12 cellular contexts compared by ENCODE assay signal in the genomic region with DNA sequence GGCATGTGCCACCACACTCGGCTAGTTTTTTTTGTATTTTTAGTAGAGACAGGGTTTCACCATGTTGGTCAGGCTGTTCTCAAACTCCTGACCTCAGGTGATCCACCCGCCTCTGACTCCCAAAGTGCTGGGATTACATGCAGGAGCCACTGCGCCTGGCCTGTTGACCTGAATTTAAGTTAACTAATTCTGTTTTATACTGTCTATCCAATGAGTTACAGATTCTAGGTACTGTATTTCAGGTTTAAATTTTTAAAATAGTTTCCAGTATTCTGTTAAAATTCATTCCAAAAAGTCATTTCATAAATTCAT. TPM values are rescaled to one million over a fixed set of nuclear protein-coding genes. Genes with fewer than 3 reads are reported as not detected.
DNase-seq lines count a peak whose midpoint lies in the region; ATAC-seq and TF ChIP-seq lines count a peak whose summit lies in the region.
"Not testable (repeated sequence)": the region's sequence is repeated elsewhere in the genome, so short reads cannot be mapped to it uniquely, and the experiment has no call there.
"Had no signal": no experiment of that assay in that cellular context is flagged by ENCODE, and none has a peak within 500 bp of the region (broad histone marks: within the 10 kb centered on the region; RNA-seq: fewer than 3 reads in every experiment).

No MANE protein-coding gene starts in this region.

- intact Hi-C loops in CD4-positive, alpha-beta memory T cell (cut with micrococcal nuclease); MCF 10A (cut with micrococcal nuclease); naive thymus-derived CD4-positive, alpha-beta T cell (cut with micrococcal nuclease); spleen (cut with DNase I; ENCODE audit: low total_unique reads): not testable (repeated sequence)

- peak overlapping the region in 6 of 8 donors; percentile 55 to 79 (median 65) for H3K4me3 Mint-ChIP-seq in CD4-positive, alpha-beta memory T cell
- H3K4me3 Mint-ChIP-seq in T-helper 17 cell, result peak overlapping the region; percentile 57
- not testable (repeated sequence) for H3K4me3 Mint-ChIP-seq in MCF 10A (ENCODE audit: unreplicated experiment)
- H3K4me3 Mint-ChIP-seq in naive thymus-derived CD4-positive, alpha-beta T cell, result peak overlapping the region in 2 of 10 donors; percentile 10 to 47

- 93 to 100% (median 97%) methylated on average over 3 of the region's 3 CpGs for WGBS in spleen, 5 donors

- not testable (repeated sequence) for DNase-seq in CD4-positive, alpha-beta memory T cell; T-helper 17 cell; MCF 10A (ENCODE audit: unreplicated experiment); naive thymus-derived CD4-positive, alpha-beta T cell
- DNase-seq in left lobe of liver (ENCODE audit: low spot score) (peak; percentile 46), spleen (peak; percentile 28)

- H3K9me3 Mint-ChIP-seq in CD4-positive, alpha-beta memory T cell; MCF 10A (ENCODE audit: unreplicated experiment); naive thymus-derived CD4-positive, alpha-beta T cell: not testable (repeated sequence)

- TF ChIP-seq CTCF in C4-2B (conservative IDR thresholded peaks at IDR 0.05); MCF 10A (IDR thresholded peaks at IDR 0.05; ENCODE audit: unreplicated experiment); spleen (IDR thresholded peaks at IDR 0.05 in 8 of 11, conservative IDR thresholded peaks at IDR 0.05 in 3 of 11): not testable (repeated sequence)

- CTCF ChIA-PET in CD4-positive, alpha-beta memory T cell (lab: Charles Lee; ENCODE audit: partially characterized antibody), result interaction anchor here (0.7 to 17.4 kb wide), 4 partner anchors 36 to 69 kb away, joined by 3 to 318 read pairs (median 4); a partner anchor contains a TSS
- CTCF ChIA-PET in MCF 10A (lab: Yijun Ruan, JAX), result interaction anchor here (0.9 to 8.4 kb wide), 4 partner anchors 10 to 110 kb away, joined by 3 to 132 read pairs (median 4); a partner anchor contains a TSS
- CTCF ChIA-PET in naive thymus-derived CD4-positive, alpha-beta T cell (lab: Charles Lee), result interaction anchor here (0.6 to 8.5 kb wide), 2 partner anchors 33 to 91 kb away, joined by 4 to 87 read pairs; a partner anchor contains a TSS

- peaks cover 26 to 61% (median 45%) of the 10 kb centered on the region in 4 donors for H3K4me1 Mint-ChIP-seq in CD4-positive, alpha-beta memory T cell
- H3K4me1 Mint-ChIP-seq in T-helper 17 cell, result peaks cover 17% of the 10 kb centered on the region
- H3K4me1 Mint-ChIP-seq in MCF 10A (ENCODE audit: insufficient read depth, unreplicated experiment), result peaks cover 14% of the 10 kb centered on the region
- peaks cover 26 to 63% (median 51%) of the 10 kb centered on the region in 7 donors for H3K4me1 Mint-ChIP-seq in naive thymus-derived CD4-positive, alpha-beta T cell

- H3K27me3 ChIP-seq in CD4-positive, alpha-beta memory T cell (ENCODE audit: insufficient read depth, low read length); naive thymus-derived CD4-positive, alpha-beta T cell (ENCODE audit: control insufficient read depth in 2 of 2, insufficient read depth in 2 of 2, low read length in 2 of 2); spleen (replicated peaks in 1 of 7): not testable (repeated sequence)

- not testable (repeated sequence) for ATAC-seq in T-helper 17 cell; left lobe of liver; naive thymus-derived CD4-positive, alpha-beta T cell

- H3K4me1 ChIP-seq in CD4-positive, alpha-beta memory T cell (ENCODE audit: insufficient read depth, low read length), result peaks cover 55% of the 10 kb centered on the region
- not testable (repeated sequence) for H3K4me1 ChIP-seq in naive thymus-derived CD4-positive, alpha-beta T cell (ENCODE audit: control insufficient read depth in 2 of 2, insufficient read depth in 2 of 2, low read length in 2 of 2)
- peaks cover 14 to 98% (median 58%) of the 10 kb centered on the region in 6 donors for H3K4me1 ChIP-seq in spleen

- not testable (repeated sequence) for BruUV-seq in MCF 10A (replicated peaks; lab: Mats Ljungman, UMichigan)

- not testable (repeated sequence) for TF ChIP-seq POLR2A in spleen (IDR thresholded peaks at IDR 0.05)

- H3K27me3 Mint-ChIP-seq in CD4-positive, alpha-beta memory T cell; T-helper 17 cell; MCF 10A (ENCODE audit: insufficient read depth, unreplicated experiment); naive thymus-derived CD4-positive, alpha-beta T cell: not testable (repeated sequence)

- H3K27ac ChIP-seq in C4-2B, result peak overlapping the region; percentile 66
- H3K27ac ChIP-seq in CD4-positive, alpha-beta memory T cell (ENCODE audit: low read depth, low read length); naive thymus-derived CD4-positive, alpha-beta T cell (ENCODE audit: low read depth, low read length); spleen: not testable (repeated sequence)

- H3K36me3 ChIP-seq in CD4-positive, alpha-beta memory T cell (ENCODE audit: insufficient read depth, low read length); naive thymus-derived CD4-positive, alpha-beta T cell (ENCODE audit: control insufficient read depth in 2 of 3, insufficient read depth in 3 of 3, low read length in 3 of 3); spleen: not testable (repeated sequence)

- POLR2A ChIA-PET in CD4-positive, alpha-beta memory T cell (lab: Charles Lee; ENCODE audit: partially characterized antibody), result interaction anchor here (1.5 to 1.7 kb wide), 2 partner anchors 32 to 34 kb away, joined by 5 to 7 read pairs; a partner anchor contains a TSS
- POLR2A ChIA-PET in MCF 10A (lab: Yijun Ruan, JAX), result interaction anchor here (1.6 to 7.4 kb wide), 2 partner anchors 30 to 33 kb away, joined by 4 to 56 read pairs; a partner anchor contains a TSS
- POLR2A ChIA-PET in naive thymus-derived CD4-positive, alpha-beta T cell (lab: Charles Lee), result not testable (repeated sequence)

- peak overlapping the region in 4 of 7 donors; percentile 57 to 88 (median 73) for H3K27ac Mint-ChIP-seq in CD4-positive, alpha-beta memory T cell
- H3K27ac Mint-ChIP-seq in T-helper 17 cell (peak overlapping the region; percentile 77), MCF 10A (ENCODE audit: low read depth, unreplicated experiment) (peak overlapping the region; percentile 63)
- H3K27ac Mint-ChIP-seq in naive thymus-derived CD4-positive, alpha-beta T cell, result peak overlapping the region in 5 of 9 donors; percentile 9 to 60 (median 32)

- H3K9me3 ChIP-seq in CD4-positive, alpha-beta memory T cell (ENCODE audit: control insufficient read depth in 1 of 2, low read length in 2 of 2); T-helper 17 cell (ENCODE audit: control insufficient read depth, low read length, poor library complexity, severe bottlenecking); naive thymus-derived CD4-positive, alpha-beta T cell (ENCODE audit: control insufficient read depth in 2 of 3, low read length in 3 of 3); spleen: not testable (repeated sequence)

- not testable (repeated sequence) for H3K4me3 ChIP-seq in CD4-positive, alpha-beta memory T cell (ENCODE audit: low read length in 2 of 2); naive thymus-derived CD4-positive, alpha-beta T cell (ENCODE audit: low read length); spleen

- H3K36me3 Mint-ChIP-seq in CD4-positive, alpha-beta memory T cell; T-helper 17 cell (ENCODE audit: low read depth); naive thymus-derived CD4-positive, alpha-beta T cell: not testable (repeated sequence)
- peaks cover 12% of the 10 kb centered on the region for H3K36me3 Mint-ChIP-seq in MCF 10A (ENCODE audit: insufficient read depth, unreplicated experiment)

RNA-seq across cellular contexts. Expression of a gene that starts 30.9 kb away (rescaled TPM):
- total RNA-seq in CD4-positive, alpha-beta memory T cell, result 10 to 100 TPM; 31.0 to 31.4 TPM
- polyA plus RNA-seq in CD4-positive, alpha-beta memory T cell, result 10 to 100 TPM; 10.8 to 17.4 TPM
- total RNA-seq in T-helper 17 cell (10 to 100 TPM; 26.2 to 27.4 TPM), MCF 10A (2022) (33.8 and 41.6 TPM in 2 replicates), left lobe of liver (22.9 TPM), spleen (10 to 100 TPM; 33.4 to 48.5 (median 41.7) TPM)
- total RNA-seq in naive thymus-derived CD4-positive, alpha-beta T cell, result 10 to 100 TPM; 27.2 to 40.8 (median 32.0) TPM
- polyA plus RNA-seq in naive thymus-derived CD4-positive, alpha-beta T cell, result 10 to 100 TPM; 16.9 TPM
- 10 to 100 TPM; 15.2 to 20.2 (median 19.4) TPM for polyA plus RNA-seq in spleen

RNA-seq across cellular contexts. Expression of a gene that starts 52.5 kb away (rescaled TPM):
- not detected for total RNA-seq in CD4-positive, alpha-beta memory T cell
- not detected for polyA plus RNA-seq in CD4-positive, alpha-beta memory T cell
- total RNA-seq in T-helper 17 cell (not detected), MCF 10A (2022) (0.74 and 1.4 TPM in 2 replicates), left lobe of liver (5.3 TPM), spleen (not detected)
- total RNA-seq in naive thymus-derived CD4-positive, alpha-beta T cell, result 1 to 10 TPM in 1 of 5 experiments, not detected in 4; 2.5 TPM
- polyA plus RNA-seq in naive thymus-derived CD4-positive, alpha-beta T cell, result not detected
- under 1 TPM in 2 of 3 donors, not detected in 1; 0.09 to 0.42 TPM for polyA plus RNA-seq in spleen
- total RNA-seq: A673, G401, H7 had no signal
- polyA plus RNA-seq: CD8-positive, alpha-beta memory T cell; GM12878 had no signal
